Comparison of ENCODE assay signal across 11 cellular contexts in genomic region chr2:26946841-26947784, GRCh38. TPM values are rescaled to one million over a fixed set of nuclear protein-coding genes. Genes with fewer than 3 reads are reported as not detected.
A peak's percentile ranks its signal among the peaks of the same experiment; 100 is the strongest.
DNase-seq lines count a peak whose midpoint lies in the region; ATAC-seq, FAIRE-seq and TF ChIP-seq lines count a peak whose summit lies in the region.
"Had no signal": no experiment of that assay in that cellular context is flagged by ENCODE, and none has a peak within 500 bp of the region (broad histone marks: within the 10 kb centered on the region; RNA-seq: fewer than 3 reads in every experiment).

No MANE protein-coding gene starts in this region.

- peaks cover 74% of the 10 kb centered on the region for H3K27me3 ChIP-seq in adipocyte (replicated peaks; ENCODE audit: control insufficient read depth, insufficient read depth, low read length)
- peaks cover 2% of the 10 kb centered on the region for H3K27me3 ChIP-seq in layer of hippocampus (ENCODE audit: control insufficient read depth, insufficient read depth, low read length)
- peaks cover 66% of the 10 kb centered on the region for H3K27me3 ChIP-seq in suprapubic skin

- H3K9me3 ChIP-seq in adipocyte (ENCODE audit: control insufficient read depth, low read length) (no peaks in the 10 kb centered on the region), suprapubic skin (no peaks in the 10 kb centered on the region)

- H3K36me3 ChIP-seq in adipocyte (ENCODE audit: control insufficient read depth, insufficient read depth, low read length, severe bottlenecking), result no peaks in the 10 kb centered on the region
- no peaks in the 10 kb centered on the region for H3K36me3 ChIP-seq in suprapubic skin
- H3K36me3 ChIP-seq: brain microvascular endothelial cell had no signal

- no peak for ATAC-seq in HG03095 (IDR thresholded peaks at IDR 0.05; ENCODE audit: unreplicated experiment)

- WGBS in suprapubic skin, result 63% methylated on average over 18 of the region's 34 CpGs

- H3K4me1 ChIP-seq in adipocyte (ENCODE audit: control insufficient read depth, insufficient read depth, low read length) (peaks cover 7% of the 10 kb centered on the region), suprapubic skin (peaks cover 5% of the 10 kb centered on the region)

- no peak for TF ChIP-seq EP300 in suprapubic skin (IDR thresholded peaks at IDR 0.05)

- TF ChIP-seq POLR2A in suprapubic skin (IDR thresholded peaks at IDR 0.05), result no peak

- peak overlapping the region; percentile 8 for H3K27ac ChIP-seq in layer of hippocampus (ENCODE audit: low read depth, low read length)
- no peak overlapping the region for H3K27ac ChIP-seq in suprapubic skin
- H3K27ac ChIP-seq: brain microvascular endothelial cell, C4-2B had no signal

- no peak for TF ChIP-seq CTCF in suprapubic skin (IDR thresholded peaks at IDR 0.05)

- DNase-seq in AG08395 (ENCODE audit: low spot score), result peak; percentile 50
- peak; percentile 28 for DNase-seq in HTR-8/SVneo (ENCODE audit: insufficient read length, low spot score)
- peak; percentile 49 for DNase-seq in adipocyte (ENCODE audit: low read depth)
- DNase-seq in suprapubic skin (ENCODE audit: low spot score in 2 of 2), result no peak
- no peak for DNase-seq in DMS153 treated with DMSO at 0.1 percent for 48 hours (lab: John Stamatoyannopoulos, UW; ENCODE audit: unreplicated experiment)
- no peak for DNase-seq in stimulated activated CD4-positive, alpha-beta T cell treated with anti-CD3 and anti-CD28 coated beads, Interleukin-4, amount 100 ng/mL, for 1 hour
- DNase-seq: brain microvascular endothelial cell, NCI-H187 had no signal

- H3K4me3 ChIP-seq in adipocyte (ENCODE audit: low read length) (no peak overlapping the region), suprapubic skin (no peak overlapping the region)

- FAIRE-seq in HTR-8/SVneo (lab: Jason Lieb, UNC), result no peak

- no peak overlapping the region for H3K9ac ChIP-seq in adipocyte (ENCODE audit: low read length)

RNA-seq across cellular contexts. Expression of gene MAPRE3, which starts 23.3 kb away (rescaled TPM):
- 10 to 100 TPM; 29.5 to 57.5 (median 34.0) TPM for total RNA-seq in suprapubic skin

Comparison
In these comparisons a context has a peak if more than half of its experiments do, and no peak if none do; other contexts are left out.
1. DNase-seq: peak in AG08395 (single experiment), HTR-8/SVneo (single experiment) and adipocyte (single experiment); none in suprapubic skin (0 of 2), DMS153 treated with DMSO at 0.1 percent for 48 hours (single experiment) and stimulated activated CD4-positive, alpha-beta T cell treated with anti-CD3 and anti-CD28 coated beads, Interleukin-4, amount 100 ng/mL, for 1 hour (single experiment).